Comparison of ENCODE assay signal across 21 cellular contexts in genomic region chr3:10996345-10997050, GRCh38. TPM values are rescaled to one million over a fixed set of nuclear protein-coding genes. Genes with fewer than 3 reads are reported as not detected.
DNase-seq lines count a peak whose midpoint lies in the region; ATAC-seq and TF ChIP-seq lines count a peak whose summit lies in the region.
"Had no signal": no experiment of that assay in that cellular context is flagged by ENCODE, and none has a peak within 500 bp of the region (broad histone marks: within the 10 kb centered on the region; RNA-seq: fewer than 3 reads in every experiment).

No MANE protein-coding gene starts in this region.

- peaks cover 85% of the 10 kb centered on the region for H3K4me1 Mint-ChIP-seq in brain

- ATAC-seq in HG02798 (IDR thresholded peaks at IDR 0.05; ENCODE audit: poor library complexity, unreplicated experiment), result no peak

- peaks cover 29% of the 10 kb centered on the region for H3K27me3 Mint-ChIP-seq in brain

- H3K27ac ChIP-seq in liver (ENCODE audit: low read depth in 1 of 2, low read length in 2 of 2) (peak overlapping the region; percentile 66 to 98), substantia nigra (ENCODE audit: low read depth, low read length, poor library complexity, severe bottlenecking) (peak overlapping the region; percentile 96)
- H3K27ac ChIP-seq: C4-2B, HL-60 had no signal

- H3K27ac Mint-ChIP-seq in brain, result peak overlapping the region in 3 of 5 experiments; percentile 83 to 97 (median 95)

- H3K27me3 ChIP-seq in liver (ENCODE audit: control insufficient read depth in 4 of 4, insufficient read depth in 4 of 4, low read length in 3 of 4), result no peaks in the 10 kb centered on the region

- no peaks in the 10 kb centered on the region for H3K36me3 Mint-ChIP-seq in brain

- TF ChIP-seq RAD21 in liver (IDR thresholded peaks at IDR 0.05), result no peak

- peaks cover 14 to 81% (median 75%) of the 10 kb centered on the region in 4 donors for H3K4me1 ChIP-seq in liver (ENCODE audit: control insufficient read depth in 4 of 4, insufficient read depth in 4 of 4, low read length in 3 of 4)

- H3K9me3 ChIP-seq in liver (ENCODE audit: control insufficient read depth in 4 of 4, low read length in 3 of 4), result no peaks in the 10 kb centered on the region
- H3K9me3 ChIP-seq: MG63 had no signal

- no peaks in the 10 kb centered on the region for H3K36me3 ChIP-seq in liver (ENCODE audit: control insufficient read depth in 4 of 4, insufficient read depth in 3 of 4, low read depth in 1 of 4, low read length in 3 of 4)
- H3K36me3 ChIP-seq: MG63 had no signal

- no peak overlapping the region for H3K9ac ChIP-seq in liver (ENCODE audit: low read depth in 1 of 2, low read length in 2 of 2)

- peaks cover 0 to 7% (median 0%) of the 10 kb centered on the region in 5 experiments for H3K9me3 Mint-ChIP-seq in brain

- WGBS in liver, result 57% methylated on average over 5 of the region's 5 CpGs

- H3K4me3 ChIP-seq in liver (ENCODE audit: low read depth in 1 of 3, low read length in 3 of 3), result no peak overlapping the region
- H3K4me3 ChIP-seq: MG63 had no signal

- peak; percentile 21 for DNase-seq in NCI-H1092 treated with DMSO at 0.1 percent for 48 hours (lab: John Stamatoyannopoulos, UW)
- no peak for DNase-seq in NCI-H1092 (lab: John Stamatoyannopoulos, UW)
- DNase-seq in substantia nigra (lab: John Stamatoyannopoulos, UW), result peak in 37 of 49 donors; percentile 19 to 77 (median 53)
- DNase-seq in NCI-H82 treated with DMSO at 0.1 percent for 48 hours (lab: John Stamatoyannopoulos, UW; ENCODE audit: unreplicated experiment), result no peak
- no peak for DNase-seq in activated CD4-positive, alpha-beta T cell treated with anti-CD3 and anti-CD28 coated beads, Interleukin-2, amount 50 U/mL, for 48 hours
- DNase-seq: COR-L47, GF-D8, HCEC 1CT, MG63, NCI-H1105 treated with DMSO at 0.1 percent for 48 hours, NCI-H187 treated with DMSO at 0.1 percent for 48 hours, NCI-H510A treated with DMSO at 0.1 percent for 48 hours, RPMI8226 had no signal

- no peak for TF ChIP-seq CTCF in brain (conservative IDR thresholded peaks at IDR 0.05)
- no peak for TF ChIP-seq CTCF in liver (IDR thresholded peaks at IDR 0.05; ENCODE audit: low read depth, low read length, missing input control)

- H3K4me3 Mint-ChIP-seq in brain, result peak overlapping the region in 3 of 5 experiments; percentile 56 to 87 (median 60)

TF ChIP-seq in liver, 16 proteins besides CTCF, POLR2A, EP300 and RAD21:
- TF ChIP-seq GABPA (IDR thresholded peaks at IDR 0.05 in 1 of 2, conservative IDR thresholded peaks at IDR 0.05 in 1 of 2), result no peak
- no peak for TF ChIP-seq RXRA (IDR thresholded peaks at IDR 0.05)
- TF ChIP-seq ZBTB33 (IDR thresholded peaks at IDR 0.05), result no peak
- TF ChIP-seq SP1 (IDR thresholded peaks at IDR 0.05), result no peak
- TF ChIP-seq, protein P1, sequence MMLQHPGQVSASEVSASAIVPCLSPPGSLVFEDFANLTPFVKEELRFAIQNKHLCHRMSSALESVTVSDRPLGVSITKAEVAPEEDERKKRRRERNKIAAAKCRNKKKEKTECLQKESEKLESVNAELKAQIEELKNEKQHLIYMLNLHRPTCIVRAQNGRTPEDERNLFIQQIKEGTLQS (IDR thresholded peaks at IDR 0.05), result no peak

RNA-seq across cellular contexts. Expression of gene SLC6A1, which starts 4.0 kb away (rescaled TPM):
- polyA plus RNA-seq in brain (ENCODE audit: insufficient read depth, low read depth, low replicate concordance) (47.7 TPM), liver (10 to 100 TPM; 16.0 to 41.4 TPM)
- 10 to 100 TPM; 26.2 to 71.9 TPM for total RNA-seq in liver
- total RNA-seq: A172, OCI-LY7, SK-MEL-5 had no signal

Comparison
In these comparisons a context has a peak if more than half of its experiments do, and no peak if none do; other contexts are left out.
1. DNase-seq: peak in NCI-H1092 treated with DMSO at 0.1 percent for 48 hours (single experiment) and substantia nigra (37 of 49); none in NCI-H1092 (single experiment), NCI-H82 treated with DMSO at 0.1 percent for 48 hours (single experiment) and activated CD4-positive, alpha-beta T cell treated with anti-CD3 and anti-CD28 coated beads, Interleukin-2, amount 50 U/mL, for 48 hours (0 of 2).